ENCODE assay signal across 24 cellular contexts in the genomic region with DNA sequence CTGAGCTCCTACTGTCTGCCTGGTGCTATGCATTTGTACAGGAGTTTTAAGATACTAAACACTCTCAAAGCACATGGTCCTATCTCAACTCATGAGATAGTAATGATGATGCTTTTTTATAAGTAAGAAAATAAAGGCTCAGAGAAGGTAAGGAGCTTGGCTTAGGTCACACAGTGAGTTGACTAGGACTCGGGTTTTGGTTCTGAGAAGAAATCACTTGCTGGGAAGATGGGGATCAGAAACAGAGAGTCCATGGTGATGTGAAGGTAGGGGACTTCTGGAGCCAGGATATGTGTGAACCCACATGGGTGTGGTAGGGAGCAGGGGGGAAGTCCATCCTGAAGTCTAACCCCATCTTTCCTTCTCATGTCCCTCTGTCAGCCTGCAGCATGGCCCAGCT. TPM values are rescaled to one million over a fixed set of nuclear protein-coding genes. Genes with fewer than 3 reads are reported as not detected.
"Had no signal": no experiment of that assay in that cellular context is flagged by ENCODE, and none has a peak within 500 bp of the region (broad histone marks: within the 10 kb centered on the region; RNA-seq: fewer than 3 reads in every experiment).

No MANE protein-coding gene starts in this region.

- H3K4me3 ChIP-seq: esophagus squamous epithelium, gastroesophageal sphincter, hepatocyte, left ventricle myocardium inferior, lower lobe of right lung, sigmoid colon, skin epidermis, stomach, thoracic aorta, transverse colon had no signal

- H3K36me3 ChIP-seq: esophagus squamous epithelium, gastroesophageal sphincter, left ventricle myocardium inferior, lower lobe of right lung, sigmoid colon, stomach, thoracic aorta, transverse colon had no signal

- ATAC-seq: effector memory CD8-positive, alpha-beta T cell; gastroesophageal sphincter; left cardiac atrium; lower lobe of right lung; natural killer cell treated with Interleukin-12 subunit alpha and Interleukin-12 subunit beta and Interleukin-15 and Interleukin-18, amount 100 ng/mL, for 72 hours had no signal

- H3K27ac Mint-ChIP-seq: dendritic cell treated with granulocyte-macrophage colony-stimulating factor and Interleukin-4, amounts not matched to agents 40 ng/mL and 50 ng/mL, for 4 days; effector memory CD8-positive, alpha-beta T cell; natural killer cell treated with Interleukin-12 subunit alpha and Interleukin-12 subunit beta and Interleukin-15 and Interleukin-18, amount 100 ng/mL, for 72 hours had no signal

- DNase-seq: effector memory CD8-positive, alpha-beta T cell; esophagus squamous epithelium; foreskin fibroblast; left cardiac atrium; left ventricle myocardium inferior; lower lobe of right lung; mesenchymal stem cell; midbrain; sigmoid colon; stimulated activated CD4-positive, alpha-beta T cell treated with anti-CD3 and anti-CD28 coated beads, Interleukin-2, amount 100 ng/mL, for 24 hours; stimulated activated naive CD4-positive, alpha-beta T cell; stomach; transverse colon had no signal

- H3K27ac ChIP-seq: esophagus squamous epithelium, gastroesophageal sphincter, hepatocyte, left ventricle myocardium inferior, lower lobe of right lung, sigmoid colon, skin epidermis, stomach, thoracic aorta, transverse colon had no signal

- H3K4me3 Mint-ChIP-seq: dendritic cell treated with granulocyte-macrophage colony-stimulating factor and Interleukin-4, amounts not matched to agents 40 ng/mL and 50 ng/mL, for 4 days; effector memory CD8-positive, alpha-beta T cell; natural killer cell treated with Interleukin-12 subunit alpha and Interleukin-12 subunit beta and Interleukin-15 and Interleukin-18, amount 100 ng/mL, for 72 hours had no signal

- H3K9me3 ChIP-seq: esophagus squamous epithelium, gastroesophageal sphincter, left ventricle myocardium inferior, lower lobe of right lung, sigmoid colon, stomach, thoracic aorta, transverse colon had no signal

- H3K36me3 Mint-ChIP-seq: natural killer cell treated with Interleukin-12 subunit alpha and Interleukin-12 subunit beta and Interleukin-15 and Interleukin-18, amount 100 ng/mL, for 72 hours had no signal

- H3K9me3 Mint-ChIP-seq: dendritic cell treated with granulocyte-macrophage colony-stimulating factor and Interleukin-4, amounts not matched to agents 40 ng/mL and 50 ng/mL, for 4 days; effector memory CD8-positive, alpha-beta T cell had no signal

- FAIRE-seq: colon, kidney had no signal

- H3K4me2 ChIP-seq: hepatocyte had no signal

RNA-seq across cellular contexts. Expression of gene BCAN, which starts 3.7 kb away (rescaled TPM):
- total RNA-seq: epithelial cell of proximal tubule, esophagus squamous epithelium, lower lobe of right lung, omental fat pad, pulmonary artery endothelial cell had no signal
- polyA plus RNA-seq: hepatocyte had no signal

RNA-seq across cellular contexts. Expression of gene HAPLN2, which starts 26.5 kb away (rescaled TPM):
- total RNA-seq: epithelial cell of proximal tubule; hepatocyte; natural killer cell treated with Interleukin-12 subunit alpha and Interleukin-12 subunit beta and Interleukin-15 and Interleukin-18, amount 100 ng/mL, for 72 hours; pulmonary artery endothelial cell; stomach had no signal
- polyA plus RNA-seq: hepatocyte had no signal

RNA-seq across cellular contexts. Expression of gene NES, which starts 31.5 kb away (rescaled TPM):
- total RNA-seq: natural killer cell treated with Interleukin-12 subunit alpha and Interleukin-12 subunit beta and Interleukin-15 and Interleukin-18, amount 100 ng/mL, for 72 hours had no signal
